In the genomic region with DNA sequence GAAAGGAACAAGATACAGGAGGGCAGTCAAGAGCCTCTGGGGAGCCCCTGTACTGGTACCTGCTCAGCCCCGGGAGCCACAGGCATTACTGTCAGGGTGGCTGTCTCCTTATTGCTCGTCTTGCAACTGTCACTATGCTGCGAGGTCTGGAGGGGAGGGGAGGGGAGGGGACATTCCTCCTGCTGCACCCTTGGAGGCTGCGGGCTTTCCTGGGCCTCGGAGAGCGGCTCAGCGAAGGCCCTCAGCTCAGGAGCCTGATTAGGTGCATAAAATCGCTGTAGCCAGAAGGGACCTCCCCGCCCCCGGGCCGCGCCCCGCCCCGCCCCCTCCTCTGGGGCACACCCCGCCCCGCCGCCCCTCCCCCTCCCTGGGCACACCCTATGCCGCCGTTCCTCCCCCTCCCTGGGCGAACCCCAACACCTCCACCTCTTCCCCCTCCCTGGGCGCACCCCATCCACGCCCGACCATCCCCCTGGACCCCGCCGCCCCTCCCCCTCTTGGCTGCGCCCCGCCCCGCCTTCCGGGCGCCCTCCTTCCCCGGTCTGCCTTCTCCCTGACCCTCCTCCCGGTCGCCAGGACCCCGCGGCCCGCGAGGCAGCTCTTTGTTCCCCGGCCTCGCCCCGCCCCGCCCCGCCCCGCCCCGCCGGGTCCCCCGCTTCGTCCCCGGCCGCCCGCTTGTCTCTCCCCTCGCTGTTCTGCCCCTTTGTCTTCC, we compare ENCODE assay signal across 9 cellular contexts. TPM values are rescaled to one million over a fixed set of nuclear protein-coding genes. Genes with fewer than 3 reads are reported as not detected.
DNase-seq lines count a peak whose midpoint lies in the region; ATAC-seq and TF ChIP-seq lines count a peak whose summit lies in the region.
"Had no signal": no experiment of that assay in that cellular context is flagged by ENCODE, and none has a peak within 500 bp of the region (broad histone marks: within the 10 kb centered on the region; RNA-seq: fewer than 3 reads in every experiment).

No MANE protein-coding gene starts in this region.

- peak overlapping the region; percentile 65 for H3K4me3 ChIP-seq in HUES6 (ENCODE audit: low read depth, low read length)
- H3K4me3 ChIP-seq in coronary artery, result peak overlapping the region; percentile 79
- peak overlapping the region; percentile 52 for H3K4me3 ChIP-seq in lower lobe of right lung
- H3K4me3 ChIP-seq: SJSA1 had no signal

- TF ChIP-seq CTCF in coronary artery (IDR thresholded peaks at IDR 0.05), result no peak
- TF ChIP-seq CTCF in lower lobe of right lung (IDR thresholded peaks at IDR 0.05), result no peak

- H3K9ac ChIP-seq in HUES6 (ENCODE audit: low read length), result peak overlapping the region; percentile 74

- H3K27me3 ChIP-seq in HUES6 (ENCODE audit: control insufficient read depth, insufficient read depth, low read length), result peaks cover 31% of the 10 kb centered on the region
- no peaks in the 10 kb centered on the region for H3K27me3 ChIP-seq in lower lobe of right lung (ENCODE audit: low read depth)

- ATAC-seq in activated CD4-positive, CD25-positive, alpha-beta regulatory T cell treated with anti-CD3 and anti-CD28 coated beads, Interleukin-2, amount 50 U/mL, for 24 hours, result peak; percentile 21 to 28
- ATAC-seq in lower lobe of right lung (peak; percentile 75), HG03520 (IDR thresholded peaks at IDR 0.05; ENCODE audit: unreplicated experiment) (no peak)

- no peak overlapping the region for H3K27ac ChIP-seq in HUES6 (ENCODE audit: low read depth, low read length)
- H3K27ac ChIP-seq in coronary artery, result peak overlapping the region; percentile 36 to 48
- H3K27ac ChIP-seq in lower lobe of right lung, result peak overlapping the region; percentile 5
- H3K27ac ChIP-seq: SJSA1 had no signal

- H3K4me1 ChIP-seq in HUES6 (ENCODE audit: control insufficient read depth, insufficient read depth, low read length) (peaks cover 69% of the 10 kb centered on the region), lower lobe of right lung (peaks cover 22% of the 10 kb centered on the region)
- H3K4me1 ChIP-seq: SJSA1 had no signal

- H3K9me3 ChIP-seq in HUES6 (ENCODE audit: control insufficient read depth, insufficient read depth, low read depth, low read length), result no peaks in the 10 kb centered on the region
- H3K9me3 ChIP-seq in lower lobe of right lung, result no peaks in the 10 kb centered on the region
- H3K9me3 ChIP-seq: SJSA1 had no signal

- intact Hi-C loops in lower lobe of right lung (cut with DNase I), result no loop called here

- H3K36me3 ChIP-seq in HUES6 (ENCODE audit: control insufficient read depth, insufficient read depth, low read length) (no peaks in the 10 kb centered on the region), lower lobe of right lung (no peaks in the 10 kb centered on the region)
- H3K36me3 ChIP-seq: SJSA1 had no signal

- no peak for DNase-seq in coronary artery (ENCODE audit: low spot score)
- DNase-seq in lower lobe of right lung, result peak; percentile 60
- peak; percentile 61 for DNase-seq in stimulated activated CD8-positive, alpha-beta memory T cell treated with anti-CD3 and anti-CD28 coated beads, Interleukin-4, amount 100 ng/mL, for 48 hours
- no peak for DNase-seq in NCI-H1694 treated with DMSO at 0.1 percent for 48 hours (lab: John Stamatoyannopoulos, UW)
- DNase-seq in H4 (ENCODE audit: low spot score), result no peak

RNA-seq across cellular contexts. Expression of a gene that starts 35.5 kb away (rescaled TPM):
- total RNA-seq in lower lobe of right lung, result 32.0 TPM
- total RNA-seq in H4 (2014; rRNA removed; shearing (Covaris generic)), result 6.9 and 9.1 TPM in 2 replicates

Comparison
In these comparisons a context has a peak if more than half of its experiments do, and no peak if none do; other contexts are left out.
1. DNase-seq: peak in lower lobe of right lung (single experiment) and stimulated activated CD8-positive, alpha-beta memory T cell treated with anti-CD3 and anti-CD28 coated beads, Interleukin-4, amount 100 ng/mL, for 48 hours (single experiment); none in coronary artery (single experiment), NCI-H1694 treated with DMSO at 0.1 percent for 48 hours (single experiment) and H4 (single experiment).
2. Peak in every context shown above with its lines, with median percentiles within 50 percentile points of each other: H3K4me3 ChIP-seq.